In genomic region chr9:73199886-73200285, GRCh38 we compare ENCODE assay signal across 1 cellular context.
TF ChIP-seq lines count a peak whose summit lies in the region.

No MANE protein-coding gene starts in this region.

TF ChIP-seq in GM12878, 131 proteins besides CTCF, POLR2A, EP300 and RAD21:
- no peak for TF ChIP-seq E4F1 (IDR thresholded peaks at IDR 0.05; ENCODE audit: borderline replicate concordance, partially characterized antibody)
- no peak for TF ChIP-seq BCL3 (IDR thresholded peaks at IDR 0.05; ENCODE audit: borderline replicate concordance, insufficient read depth, low read depth, low read length, poor library complexity, severe bottlenecking)
- no peak for TF ChIP-seq ZNF24 (IDR thresholded peaks at IDR 0.05)
- TF ChIP-seq ZSCAN29 (IDR thresholded peaks at IDR 0.05), result no peak
- TF ChIP-seq ATF3 (IDR thresholded peaks at IDR 0.05; ENCODE audit: borderline replicate concordance, extremely low read depth, low read depth, low read length), result no peak
- TF ChIP-seq RELB (IDR thresholded peaks at IDR 0.05; ENCODE audit: low read depth), result no peak
- TF ChIP-seq RBBP5 (conservative IDR thresholded peaks at IDR 0.05), result no peak
- TF ChIP-seq ZBED1 (IDR thresholded peaks at IDR 0.05; ENCODE audit: borderline replicate concordance), result no peak
- no peak for TF ChIP-seq RUNX3 (IDR thresholded peaks at IDR 0.05; ENCODE audit: low read length)
- no peak for TF ChIP-seq DPF2 (IDR thresholded peaks at IDR 0.05)
- TF ChIP-seq CBX3 (IDR thresholded peaks at IDR 0.05; ENCODE audit: borderline replicate concordance, low read depth), result no peak
- TF ChIP-seq STAT3 (IDR thresholded peaks at IDR 0.05; ENCODE audit: low read depth, low read length), result no peak
- no peak for TF ChIP-seq GABPA (IDR thresholded peaks at IDR 0.05; ENCODE audit: low read depth)
- TF ChIP-seq ETV6 (conservative IDR thresholded peaks at IDR 0.05 in 1 of 2, IDR thresholded peaks at IDR 0.05 in 1 of 2; ENCODE audit: borderline replicate concordance in 1 of 2, low read depth in 1 of 2), result no peak
- no peak for TF ChIP-seq TAF1 (IDR thresholded peaks at IDR 0.05; ENCODE audit: borderline replicate concordance, low read depth, low read length)
- no peak for TF ChIP-seq MYB (IDR thresholded peaks at IDR 0.05; ENCODE audit: borderline replicate concordance, low read depth, low read length)
- no peak for TF ChIP-seq NBN (IDR thresholded peaks at IDR 0.05)
- TF ChIP-seq FOS (IDR thresholded peaks at IDR 0.05; ENCODE audit: borderline replicate concordance, extremely low read depth, insufficient read length), result no peak
